In genomic region chr11:61742391-61742790, GRCh38 we compare ENCODE assay signal across 1 cellular context.
TF ChIP-seq lines count a peak whose summit lies in the region.

No MANE protein-coding gene starts in this region.

TF ChIP-seq in SK-N-SH, 30 proteins besides CTCF, POLR2A, EP300 and RAD21 (continued from another document):
- TF ChIP-seq, protein P1, sequence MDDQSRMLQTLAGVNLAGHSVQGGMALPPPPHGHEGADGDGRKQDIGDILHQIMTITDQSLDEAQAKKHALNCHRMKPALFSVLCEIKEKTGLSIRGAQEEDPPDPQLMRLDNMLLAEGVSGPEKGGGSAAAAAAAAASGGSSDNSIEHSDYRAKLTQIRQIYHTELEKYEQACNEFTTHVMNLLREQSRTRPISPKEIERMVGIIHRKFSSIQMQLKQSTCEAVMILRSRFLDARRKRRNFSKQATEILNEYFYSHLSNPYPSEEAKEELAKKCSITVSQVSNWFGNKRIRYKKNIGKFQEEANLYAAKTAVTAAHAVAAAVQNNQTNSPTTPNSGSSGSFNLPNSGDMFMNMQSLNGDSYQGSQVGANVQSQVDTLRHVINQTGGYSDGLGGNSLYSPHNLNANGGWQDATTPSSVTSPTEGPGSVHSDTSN (IDR thresholded peaks at IDR 0.05) = no peak
- TF ChIP-seq EZH2phosphoT487 (IDR thresholded peaks at IDR 0.05; ENCODE audit: borderline replicate concordance, low read depth) (no peak), YY1 (IDR thresholded peaks at IDR 0.05; ENCODE audit: low read depth) (no peak), FOXM1 (IDR thresholded peaks at IDR 0.05; ENCODE audit: low read depth) (no peak), IRF3 (IDR thresholded peaks at IDR 0.05; ENCODE audit: low read depth, low read length) (no peak)
- TF ChIP-seq, protein P2, sequence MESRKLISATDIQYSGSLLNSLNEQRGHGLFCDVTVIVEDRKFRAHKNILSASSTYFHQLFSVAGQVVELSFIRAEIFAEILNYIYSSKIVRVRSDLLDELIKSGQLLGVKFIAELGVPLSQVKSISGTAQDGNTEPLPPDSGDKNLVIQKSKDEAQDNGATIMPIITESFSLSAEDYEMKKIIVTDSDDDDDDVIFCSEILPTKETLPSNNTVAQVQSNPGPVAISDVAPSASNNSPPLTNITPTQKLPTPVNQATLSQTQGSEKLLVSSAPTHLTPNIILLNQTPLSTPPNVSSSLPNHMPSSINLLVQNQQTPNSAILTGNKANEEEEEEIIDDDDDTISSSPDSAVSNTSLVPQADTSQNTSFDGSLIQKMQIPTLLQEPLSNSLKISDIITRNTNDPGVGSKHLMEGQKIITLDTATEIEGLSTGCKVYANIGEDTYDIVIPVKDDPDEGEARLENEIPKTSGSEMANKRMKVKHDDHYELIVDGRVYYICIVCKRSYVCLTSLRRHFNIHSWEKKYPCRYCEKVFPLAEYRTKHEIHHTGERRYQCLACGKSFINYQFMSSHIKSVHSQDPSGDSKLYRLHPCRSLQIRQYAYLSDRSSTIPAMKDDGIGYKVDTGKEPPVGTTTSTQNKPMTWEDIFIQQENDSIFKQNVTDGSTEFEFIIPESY (IDR thresholded peaks at IDR 0.05; ENCODE audit: borderline replicate concordance, low read depth) = no peak
